13 cellular contexts compared by ENCODE assay signal in the genomic region with DNA sequence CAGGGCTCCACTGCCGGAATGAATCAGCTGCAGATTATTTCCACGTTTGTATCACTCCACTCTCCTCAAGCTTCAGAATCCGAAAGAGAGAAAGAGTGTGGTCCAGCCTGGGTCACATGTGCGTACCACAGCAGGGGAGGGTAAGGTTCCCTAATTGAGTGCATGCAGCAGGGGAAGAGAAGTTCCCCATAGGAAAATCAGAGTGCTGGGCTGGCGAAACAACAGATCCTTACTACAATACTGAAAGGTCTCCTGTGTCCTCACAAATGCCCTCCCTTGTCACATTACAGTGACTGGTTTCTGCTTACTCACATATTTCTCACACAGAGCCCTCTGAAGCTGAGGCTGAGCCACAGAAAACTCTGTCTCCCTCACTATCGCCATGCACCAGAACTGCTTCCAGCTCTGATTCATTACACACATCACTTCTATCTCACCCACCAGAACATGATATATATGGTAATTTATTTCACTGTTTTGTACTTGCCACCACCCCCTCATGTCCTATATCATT.
DNase-seq lines count a peak whose midpoint lies in the region; ATAC-seq and TF ChIP-seq lines count a peak whose summit lies in the region.
"Had no signal": no experiment of that assay in that cellular context is flagged by ENCODE, and none has a peak within 500 bp of the region (broad histone marks: within the 10 kb centered on the region; RNA-seq: fewer than 3 reads in every experiment).

No MANE protein-coding gene starts in this region.

- no peak for ATAC-seq in lower lobe of right lung

- DNase-seq in SKM-1 treated with dmso at 0.1 percent for 144 hours (lab: John Stamatoyannopoulos, UW; ENCODE audit: unreplicated experiment) (peak; percentile 38), SKM-1 (lab: John Stamatoyannopoulos, UW; ENCODE audit: unreplicated experiment) (no peak), adipocyte (ENCODE audit: low read depth) (peak; percentile 9), mesenchymal stem cell (no peak), dedifferentiated amniotic fluid mesenchymal stem cell (ENCODE audit: extremely low spot score) (no peak), erythroblast (lab: John Stamatoyannopoulos, UW) (no peak), lower lobe of right lung (no peak), NCI-H2029 treated with DMSO at 0.1 percent for 48 hours (lab: John Stamatoyannopoulos, UW) (no peak)
- DNase-seq: 8988T; activated naive CD8-positive, alpha-beta T cell treated with anti-CD3 and anti-CD28 coated beads, Interleukin-2, amount 10 ng/mL, durations not matched to agents 7 days and 5 days; NCI-H1105 treated with DMSO at 0.1 percent for 48 hours; NK-92 treated with Interleukin-12 subunit alpha and Interleukin-12 subunit beta, amount 100 ng/mL, for 24 hours; stimulated activated naive B cell treated with anti-CD40 and anti-IgM and Interleukin-4, amounts not matched to agents 10 μg/mL and 1 μg/mL and 100 μg/mL, for 72 hours had no signal

- 92% methylated on average over 3 of the region's 6 CpGs for WGBS in mesenchymal stem cell

- H2BK12ac ChIP-seq in mesenchymal stem cell (ENCODE audit: low read length in 2 of 2) = no peak overlapping the region

- no peak overlapping the region for H3K4me2 ChIP-seq in mesenchymal stem cell (ENCODE audit: low read length, poor library complexity, severe bottlenecking)

- H2AK5ac ChIP-seq in mesenchymal stem cell (ENCODE audit: low read length, severe bottlenecking) = no peak overlapping the region

- H4K8ac ChIP-seq in mesenchymal stem cell (ENCODE audit: low read length) = no peak overlapping the region

- H3K4me1 ChIP-seq in adipocyte (ENCODE audit: control insufficient read depth, insufficient read depth, low read length) = no peaks in the 10 kb centered on the region
- no peaks in the 10 kb centered on the region for H3K4me1 ChIP-seq in mesenchymal stem cell (ENCODE audit: control insufficient read depth, insufficient read depth, low read depth, low read length)
- H3K4me1 ChIP-seq in lower lobe of right lung = no peaks in the 10 kb centered on the region

- H3K36me3 ChIP-seq in adipocyte (ENCODE audit: control insufficient read depth, insufficient read depth, low read length, severe bottlenecking) (no peaks in the 10 kb centered on the region), mesenchymal stem cell (ENCODE audit: control insufficient read depth in 1 of 2, insufficient read depth in 2 of 2, low read depth in 1 of 2, low read length in 2 of 2) (no peaks in the 10 kb centered on the region), lower lobe of right lung (no peaks in the 10 kb centered on the region)

- TF ChIP-seq POLR2A in erythroblast (IDR thresholded peaks at IDR 0.05; ENCODE audit: low read length) = no peak

- H3K9ac ChIP-seq in adipocyte (ENCODE audit: low read length) = peak overlapping the region; percentile 43
- H3K9ac ChIP-seq in mesenchymal stem cell (ENCODE audit: low read length) = peak overlapping the region; percentile 76

- H3K9me3 ChIP-seq in adipocyte (ENCODE audit: control insufficient read depth, low read length) (no peaks in the 10 kb centered on the region), mesenchymal stem cell (ENCODE audit: control insufficient read depth, low read length) (no peaks in the 10 kb centered on the region), lower lobe of right lung (no peaks in the 10 kb centered on the region)

- no peak overlapping the region for H2BK15ac ChIP-seq in mesenchymal stem cell (ENCODE audit: low read depth, poor library complexity, severe bottlenecking)

- intact Hi-C loops in lower lobe of right lung (cut with DNase I) = no loop called here

- H3K27ac ChIP-seq in mesenchymal stem cell (ENCODE audit: low read length, poor library complexity, severe bottlenecking) (no peak overlapping the region), lower lobe of right lung (no peak overlapping the region)

- H3K27me3 ChIP-seq in adipocyte (replicated peaks; ENCODE audit: control insufficient read depth, insufficient read depth, low read length) = no peaks in the 10 kb centered on the region
- H3K27me3 ChIP-seq in mesenchymal stem cell (ENCODE audit: control insufficient read depth in 1 of 2, insufficient read depth in 1 of 2, low read length in 2 of 2) = no peaks in the 10 kb centered on the region
- H3K27me3 ChIP-seq in lower lobe of right lung (ENCODE audit: low read depth) = no peaks in the 10 kb centered on the region

- no peak overlapping the region for H2BK120ac ChIP-seq in mesenchymal stem cell (ENCODE audit: low read depth, low read length)

- no peaks in the 10 kb centered on the region for H3K79me1 ChIP-seq in mesenchymal stem cell (replicated peaks; ENCODE audit: low read length, poor library complexity, severe bottlenecking)

- no peak overlapping the region for H3K14ac ChIP-seq in mesenchymal stem cell (ENCODE audit: low read length in 2 of 2)

- TF ChIP-seq CTCF in lower lobe of right lung (IDR thresholded peaks at IDR 0.05) = no peak

- no peak overlapping the region for H2AFZ ChIP-seq in mesenchymal stem cell (ENCODE audit: low read depth, low read length)

- peak overlapping the region; percentile 68 for H3K4me3 ChIP-seq in adipocyte (ENCODE audit: low read length)
- H3K4me3 ChIP-seq in mesenchymal stem cell (ENCODE audit: insufficient read depth in 1 of 2, low read depth in 1 of 2, low read length in 2 of 2) = peak overlapping the region in 1 of 2 experiments; percentile 73
- no peak overlapping the region for H3K4me3 ChIP-seq in lower lobe of right lung

- no peak overlapping the region for H3K18ac ChIP-seq in mesenchymal stem cell (ENCODE audit: low read depth in 1 of 2, low read length in 2 of 2)

- H3K23ac ChIP-seq in mesenchymal stem cell (ENCODE audit: low read length in 2 of 2) = no peak overlapping the region

- no peak overlapping the region for H2BK5ac ChIP-seq in mesenchymal stem cell (ENCODE audit: low read depth, low read length, poor library complexity, severe bottlenecking)

- H4K91ac ChIP-seq in mesenchymal stem cell (ENCODE audit: low read length) = no peak overlapping the region

- H3K4ac ChIP-seq in mesenchymal stem cell (ENCODE audit: low read depth in 1 of 2, low read length in 2 of 2) = no peak overlapping the region

Comparison
In these comparisons a context has a peak if more than half of its experiments do, and no peak if none do; other contexts are left out.
1. DNase-seq: peak in SKM-1 treated with dmso at 0.1 percent for 144 hours (single experiment) and adipocyte (single experiment); none in SKM-1 (single experiment), mesenchymal stem cell (single experiment), dedifferentiated amniotic fluid mesenchymal stem cell (single experiment), erythroblast (0 of 2), lower lobe of right lung (single experiment) and NCI-H2029 treated with DMSO at 0.1 percent for 48 hours (single experiment).